ENCODE assay signal across 34 cellular contexts in the genomic region with DNA sequence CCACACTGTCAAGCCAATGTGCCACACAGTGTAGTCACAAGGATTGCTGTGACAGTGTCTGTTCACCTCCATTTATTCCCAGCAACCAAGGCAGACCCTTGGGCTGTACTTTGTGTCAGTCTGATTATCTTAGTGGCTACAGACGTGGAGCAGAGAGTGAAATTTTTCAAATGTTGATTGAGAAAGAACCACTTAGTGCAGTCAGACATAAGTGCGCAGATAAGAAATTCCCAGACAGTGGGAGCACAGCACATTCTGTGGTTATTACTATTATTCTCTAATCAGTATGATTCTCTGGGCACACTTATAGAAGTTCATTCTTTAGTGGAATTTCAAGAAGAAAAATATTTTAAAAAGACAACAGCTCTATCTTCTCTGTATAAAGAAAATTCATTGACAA.
"Had no signal": no experiment of that assay in that cellular context is flagged by ENCODE, and none has a peak within 500 bp of the region (broad histone marks: within the 10 kb centered on the region; RNA-seq: fewer than 3 reads in every experiment).

No MANE protein-coding gene starts in this region.

- H3K36me3 ChIP-seq: adrenal gland, ascending aorta, brain microvascular endothelial cell, esophagus muscularis mucosa had no signal

- H3K27ac Mint-ChIP-seq: activated CD4-positive, alpha-beta memory T cell treated with anti-CD3 and anti-CD28 coated beads for 36 hours; activated CD4-positive, alpha-beta T cell treated with anti-CD3 and anti-CD28 coated beads for 36 hours; activated CD4-positive, alpha-beta T cell treated with anti-CD3 and anti-CD28 coated beads, Interleukin-2, amount 10 ng/mL, durations not matched to agents 24 days and 14 days; activated CD8-positive, alpha-beta memory T cell treated with anti-CD3 and anti-CD28 coated beads, Interleukin-2, amount 10 ng/mL, durations not matched to agents 7 days and 5 days; activated CD8-positive, alpha-beta T cell treated with anti-CD3 and anti-CD28 coated beads, Interleukin-2, amount 10 ng/mL, durations not matched to agents 7 days and 5 days; activated naive CD4-positive, alpha-beta T cell treated with anti-CD3 and anti-CD28 coated beads for 36 hours; activated naive CD4-positive, alpha-beta T cell treated with anti-CD3 and anti-CD28 coated beads, Interleukin-2, amount 50 U/mL, for 24 hours; activated naive CD8-positive, alpha-beta T cell treated with anti-CD3 and anti-CD28 coated beads for 36 hours; activated naive CD8-positive, alpha-beta T cell treated with anti-CD3 and anti-CD28 coated beads, Interleukin-2, amount 50 U/mL, for 24 hours; activated T-helper 1 cell treated with anti-CD3 and anti-CD28 coated beads, Interleukin-12 subunit alpha, Interleukin-12 subunit beta, Interleukin-2, Interleukin-4 antibody, amounts not matched to agents 30 ng/mL and 10 ng/mL and 1 ng/mL, durations not matched to agents 14 hours and 24 hours and 36 hours; activated T-helper 2 cell treated with anti-CD3 and anti-CD28 coated beads, Interferon-gamma antibody, Interleukin-2, Interleukin-4, amounts not matched to agents 10 μg/mL and 5 μg/mL and 100 μg/mL, durations not matched to agents 14 hours and 24 hours and 36 hours; effector memory CD8-positive, alpha-beta T cell; T-helper 17 cell; T-helper 2 cell treated with Interferon-gamma antibody and Interleukin-4, amounts not matched to agents 5 μg/mL and 100 μg/mL, for 36 hours had no signal

- DNase-seq: activated CD4-positive, alpha-beta memory T cell treated with anti-CD3 and anti-CD28 coated beads for 36 hours; activated CD4-positive, alpha-beta T cell treated with anti-CD3 and anti-CD28 coated beads for 36 hours; activated CD4-positive, alpha-beta T cell treated with anti-CD3 and anti-CD28 coated beads, Interleukin-2, amount 10 ng/mL, durations not matched to agents 24 days and 14 days; activated CD4-positive, CD25-positive, alpha-beta regulatory T cell; activated CD4-positive, CD25-positive, alpha-beta regulatory T cell treated with anti-CD3 and anti-CD28 coated beads, Interleukin-2, amount 50 U/mL, for 72 hours; activated CD8-positive, alpha-beta memory T cell treated with anti-CD3 and anti-CD28 coated beads, Interleukin-2, amount 10 ng/mL, durations not matched to agents 7 days and 5 days; activated CD8-positive, alpha-beta memory T cell treated with anti-CD3 and anti-CD28 coated beads, Interleukin-2, amount 50 U/mL, for 4 hours; activated CD8-positive, alpha-beta T cell treated with anti-CD3 and anti-CD28 coated beads, Interleukin-2, amount 10 ng/mL, durations not matched to agents 7 days and 5 days; activated effector memory CD4-positive, alpha-beta T cell treated with anti-CD3 and anti-CD28 coated beads, Interleukin-2, amount 50 U/mL, for 16 hours; activated naive CD4-positive, alpha-beta T cell treated with anti-CD3 and anti-CD28 coated beads for 36 hours; activated naive CD8-positive, alpha-beta T cell treated with anti-CD3 and anti-CD28 coated beads for 36 hours; activated naive CD8-positive, alpha-beta T cell treated with anti-CD3 and anti-CD28 coated beads, Interleukin-2, amount 50 U/mL, for 24 hours; activated T-cell treated with anti-CD3 and anti-CD28 coated beads, Interleukin-2, amount 50 U/mL, for 1 hour; activated T-cell treated with anti-CD3 and anti-CD28 coated beads, Interleukin-2, amount 50 U/mL, for 48 hours; adrenal gland; brain microvascular endothelial cell; caudate nucleus; cortex of kidney; dermis blood vessel endothelial cell; effector CD4-positive, alpha-beta T cell; effector memory CD8-positive, alpha-beta T cell; erythroblast; foreskin melanocyte; T-helper 1 cell; T-helper 17 cell; T1000 had no signal

- H3K9me3 Mint-ChIP-seq: activated CD4-positive, alpha-beta memory T cell treated with anti-CD3 and anti-CD28 coated beads for 36 hours; activated CD4-positive, alpha-beta T cell treated with anti-CD3 and anti-CD28 coated beads, Interleukin-2, amount 10 ng/mL, durations not matched to agents 24 days and 14 days; activated naive CD4-positive, alpha-beta T cell treated with anti-CD3 and anti-CD28 coated beads for 36 hours; activated naive CD4-positive, alpha-beta T cell treated with anti-CD3 and anti-CD28 coated beads, Interleukin-2, amount 50 U/mL, for 24 hours; activated naive CD8-positive, alpha-beta T cell treated with anti-CD3 and anti-CD28 coated beads for 36 hours; activated T-helper 1 cell treated with anti-CD3 and anti-CD28 coated beads, Interleukin-12 subunit alpha, Interleukin-12 subunit beta, Interleukin-2, Interleukin-4 antibody, amounts not matched to agents 30 ng/mL and 10 ng/mL and 1 ng/mL, durations not matched to agents 14 hours and 24 hours and 36 hours; activated T-helper 2 cell treated with anti-CD3 and anti-CD28 coated beads, Interferon-gamma antibody, Interleukin-2, Interleukin-4, amounts not matched to agents 10 μg/mL and 5 μg/mL and 100 μg/mL, durations not matched to agents 14 hours and 24 hours and 36 hours; T-helper 2 cell treated with Interferon-gamma antibody and Interleukin-4, amounts not matched to agents 5 μg/mL and 100 μg/mL, for 36 hours had no signal

- H3K4me3 Mint-ChIP-seq: activated CD4-positive, alpha-beta memory T cell treated with anti-CD3 and anti-CD28 coated beads for 36 hours; activated CD4-positive, alpha-beta T cell treated with anti-CD3 and anti-CD28 coated beads for 36 hours; activated CD4-positive, alpha-beta T cell treated with anti-CD3 and anti-CD28 coated beads, Interleukin-2, amount 10 ng/mL, durations not matched to agents 24 days and 14 days; activated CD8-positive, alpha-beta memory T cell treated with anti-CD3 and anti-CD28 coated beads, Interleukin-2, amount 10 ng/mL, durations not matched to agents 7 days and 5 days; activated CD8-positive, alpha-beta T cell treated with anti-CD3 and anti-CD28 coated beads, Interleukin-2, amount 10 ng/mL, durations not matched to agents 7 days and 5 days; activated naive CD4-positive, alpha-beta T cell treated with anti-CD3 and anti-CD28 coated beads for 36 hours; activated naive CD4-positive, alpha-beta T cell treated with anti-CD3 and anti-CD28 coated beads, Interleukin-2, amount 50 U/mL, for 24 hours; activated naive CD8-positive, alpha-beta T cell treated with anti-CD3 and anti-CD28 coated beads for 36 hours; activated naive CD8-positive, alpha-beta T cell treated with anti-CD3 and anti-CD28 coated beads, Interleukin-2, amount 50 U/mL, for 24 hours; activated T-helper 1 cell treated with anti-CD3 and anti-CD28 coated beads, Interleukin-12 subunit alpha, Interleukin-12 subunit beta, Interleukin-2, Interleukin-4 antibody, amounts not matched to agents 30 ng/mL and 10 ng/mL and 1 ng/mL, durations not matched to agents 14 hours and 24 hours and 36 hours; effector memory CD8-positive, alpha-beta T cell; T-helper 17 cell; T-helper 2 cell treated with Interferon-gamma antibody and Interleukin-4, amounts not matched to agents 5 μg/mL and 100 μg/mL, for 36 hours had no signal

- H3K27me3 ChIP-seq: adrenal gland, ascending aorta, brain microvascular endothelial cell, esophagus muscularis mucosa had no signal

- H3K9me3 ChIP-seq: adrenal gland, ascending aorta, esophagus muscularis mucosa had no signal

- H3K4me3 ChIP-seq: adrenal gland, ascending aorta, esophagus muscularis mucosa had no signal

- H3K4me1 ChIP-seq: adrenal gland, ascending aorta, esophagus muscularis mucosa had no signal

- FAIRE-seq: bronchial epithelial cell, colon had no signal

- H3K36me3 Mint-ChIP-seq: activated CD4-positive, alpha-beta memory T cell treated with anti-CD3 and anti-CD28 coated beads for 36 hours; activated CD8-positive, alpha-beta memory T cell treated with anti-CD3 and anti-CD28 coated beads, Interleukin-2, amount 10 ng/mL, durations not matched to agents 7 days and 5 days; activated naive CD4-positive, alpha-beta T cell treated with anti-CD3 and anti-CD28 coated beads, Interleukin-2, amount 50 U/mL, for 24 hours; activated naive CD8-positive, alpha-beta T cell treated with anti-CD3 and anti-CD28 coated beads for 36 hours had no signal

- H3K27me3 Mint-ChIP-seq: activated CD4-positive, alpha-beta memory T cell treated with anti-CD3 and anti-CD28 coated beads for 36 hours; activated CD4-positive, alpha-beta T cell treated with anti-CD3 and anti-CD28 coated beads for 36 hours; activated CD4-positive, alpha-beta T cell treated with anti-CD3 and anti-CD28 coated beads, Interleukin-2, amount 10 ng/mL, durations not matched to agents 24 days and 14 days; activated CD8-positive, alpha-beta memory T cell treated with anti-CD3 and anti-CD28 coated beads, Interleukin-2, amount 10 ng/mL, durations not matched to agents 7 days and 5 days; activated naive CD4-positive, alpha-beta T cell treated with anti-CD3 and anti-CD28 coated beads, Interleukin-2, amount 50 U/mL, for 24 hours; activated naive CD8-positive, alpha-beta T cell treated with anti-CD3 and anti-CD28 coated beads for 36 hours; effector memory CD8-positive, alpha-beta T cell; T-helper 17 cell had no signal

- H3K27ac ChIP-seq: adrenal gland, ascending aorta, brain microvascular endothelial cell, esophagus muscularis mucosa had no signal

- ATAC-seq: activated CD4-positive, alpha-beta T cell treated with anti-CD3 and anti-CD28 coated beads for 36 hours; activated CD8-positive, alpha-beta memory T cell treated with anti-CD3 and anti-CD28 coated beads, Interleukin-2, amount 10 ng/mL, durations not matched to agents 7 days and 5 days; activated CD8-positive, alpha-beta T cell treated with anti-CD3 and anti-CD28 coated beads, Interleukin-2, amount 10 ng/mL, durations not matched to agents 7 days and 5 days; activated naive CD8-positive, alpha-beta T cell treated with anti-CD3 and anti-CD28 coated beads, Interleukin-2, amount 50 U/mL, for 24 hours; effector memory CD8-positive, alpha-beta T cell; T-helper 17 cell had no signal

- H3K4me1 Mint-ChIP-seq: activated CD4-positive, alpha-beta T cell treated with anti-CD3 and anti-CD28 coated beads for 36 hours; activated CD4-positive, alpha-beta T cell treated with anti-CD3 and anti-CD28 coated beads, Interleukin-2, amount 10 ng/mL, durations not matched to agents 24 days and 14 days; activated CD8-positive, alpha-beta memory T cell treated with anti-CD3 and anti-CD28 coated beads, Interleukin-2, amount 10 ng/mL, durations not matched to agents 7 days and 5 days; activated naive CD4-positive, alpha-beta T cell treated with anti-CD3 and anti-CD28 coated beads, Interleukin-2, amount 50 U/mL, for 24 hours; activated naive CD8-positive, alpha-beta T cell treated with anti-CD3 and anti-CD28 coated beads for 36 hours; activated naive CD8-positive, alpha-beta T cell treated with anti-CD3 and anti-CD28 coated beads, Interleukin-2, amount 50 U/mL, for 24 hours; T-helper 17 cell had no signal
